15 cellular contexts compared by ENCODE assay signal in the genomic region with DNA sequence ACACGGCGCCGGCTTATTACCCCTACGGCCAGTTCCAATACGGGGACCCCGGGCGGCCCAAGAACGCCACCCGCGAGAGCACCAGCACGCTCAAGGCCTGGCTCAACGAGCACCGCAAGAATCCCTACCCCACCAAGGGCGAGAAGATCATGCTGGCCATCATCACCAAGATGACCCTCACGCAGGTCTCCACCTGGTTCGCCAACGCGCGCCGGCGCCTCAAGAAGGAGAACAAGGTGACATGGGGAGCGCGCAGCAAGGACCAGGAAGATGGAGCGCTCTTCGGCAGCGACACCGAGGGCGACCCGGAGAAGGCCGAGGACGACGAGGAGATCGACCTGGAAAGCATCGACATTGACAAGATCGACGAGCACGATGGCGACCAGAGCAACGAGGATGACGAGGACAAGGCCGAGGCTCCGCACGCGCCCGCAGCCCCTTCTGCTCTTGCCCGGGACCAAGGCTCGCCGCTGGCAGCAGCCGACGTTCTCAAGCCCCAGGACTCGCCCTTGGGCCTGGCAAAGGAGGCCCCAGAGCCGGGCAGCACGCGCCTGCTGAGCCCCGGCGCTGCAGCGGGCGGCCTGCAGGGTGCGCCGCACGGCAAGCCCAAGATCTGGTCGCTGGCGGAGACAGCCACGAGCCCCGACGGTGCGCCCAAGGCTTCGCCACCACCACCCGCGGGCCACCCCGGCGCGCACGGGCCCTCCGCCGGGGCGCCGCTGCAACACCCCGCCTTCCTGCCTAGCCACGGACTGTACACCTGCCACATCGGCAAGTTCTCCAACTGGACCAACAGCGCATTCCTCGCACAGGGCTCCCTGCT. TPM values are rescaled to one million over a fixed set of nuclear protein-coding genes. Genes with fewer than 3 reads are reported as not detected.
A peak's percentile ranks its signal among the peaks of the same experiment; 100 is the strongest.
DNase-seq lines count a peak whose midpoint lies in the region; ATAC-seq and TF ChIP-seq lines count a peak whose summit lies in the region.
"Had no signal": no experiment of that assay in that cellular context is flagged by ENCODE, and none has a peak within 500 bp of the region (broad histone marks: within the 10 kb centered on the region; RNA-seq: fewer than 3 reads in every experiment).

No MANE protein-coding gene starts in this region.

- TF ChIP-seq CTCF in mammary epithelial cell (conservative IDR thresholded peaks at IDR 0.05 in 1 of 2, IDR thresholded peaks at IDR 0.05 in 1 of 2; ENCODE audit: extremely low read depth in 1 of 2, insufficient read depth in 1 of 2, low read depth in 1 of 2, low read length in 2 of 2): peak; percentile 27 to 62
- no peak for TF ChIP-seq CTCF in upper lobe of right lung (IDR thresholded peaks at IDR 0.05)
- no peak for TF ChIP-seq CTCF in uterus (IDR thresholded peaks at IDR 0.05)

- no peaks in the 10 kb centered on the region for H3K36me3 ChIP-seq in mammary epithelial cell (ENCODE audit: insufficient read depth, low read length)
- H3K36me3 ChIP-seq in upper lobe of right lung: no peaks in the 10 kb centered on the region
- H3K36me3 ChIP-seq in uterus: no peaks in the 10 kb centered on the region
- H3K36me3 ChIP-seq: colonic mucosa, neutrophil had no signal

- ATAC-seq in activated naive CD8-positive, alpha-beta T cell treated with anti-CD3 and anti-CD28 coated beads, Interleukin-2, amount 50 U/mL, for 24 hours: peak; percentile 29
- peak; percentile 45 for ATAC-seq in upper lobe of right lung
- ATAC-seq: foreskin keratinocyte had no signal

- no peaks in the 10 kb centered on the region for H3K27me3 ChIP-seq in mammary epithelial cell (ENCODE audit: insufficient read depth, low read length)
- peaks cover 94% of the 10 kb centered on the region for H3K27me3 ChIP-seq in upper lobe of right lung
- peaks cover 0 to 69% of the 10 kb centered on the region in 2 donors for H3K27me3 ChIP-seq in uterus

- H3K27ac ChIP-seq in mammary epithelial cell (ENCODE audit: insufficient read depth, low read depth, low read length): peak overlapping the region; percentile 96
- no peak overlapping the region for H3K27ac ChIP-seq in upper lobe of right lung
- no peak overlapping the region for H3K27ac ChIP-seq in uterus
- H3K27ac ChIP-seq: colonic mucosa, foreskin keratinocyte, HL-60, neutrophil had no signal

- H3K4me2 ChIP-seq in mammary epithelial cell (ENCODE audit: insufficient read depth, low read depth, low read length): peak overlapping the region; percentile 99

- peak overlapping the region; percentile 82 to 100 (median 97) for H3K4me3 ChIP-seq in mammary epithelial cell (replicated peaks in 1 of 3; ENCODE audit: insufficient read depth in 1 of 3, low read depth in 2 of 3, low read length in 3 of 3)
- no peak overlapping the region for H3K4me3 ChIP-seq in upper lobe of right lung
- H3K4me3 ChIP-seq in uterus: no peak overlapping the region
- H3K4me3 ChIP-seq: colonic mucosa had no signal

- H2AFZ ChIP-seq in mammary epithelial cell (ENCODE audit: low read depth, low read length): no peak overlapping the region

- H3K4me1 Mint-ChIP-seq in activated naive CD8-positive, alpha-beta T cell treated with anti-CD3 and anti-CD28 coated beads, Interleukin-2, amount 50 U/mL, for 24 hours: peaks cover 13% of the 10 kb centered on the region
- H3K4me1 Mint-ChIP-seq in activated naive CD8-positive, alpha-beta T cell treated with anti-CD3 and anti-CD28 coated beads for 36 hours: peaks cover 2% of the 10 kb centered on the region

- BruUV-seq in mammary epithelial cell (replicated peaks; lab: Mats Ljungman, UMichigan): no TSS peak

- no peak for TF ChIP-seq POLR2A in uterus (IDR thresholded peaks at IDR 0.05)

- peaks cover 73% of the 10 kb centered on the region for H3K27me3 Mint-ChIP-seq in activated naive CD8-positive, alpha-beta T cell treated with anti-CD3 and anti-CD28 coated beads, Interleukin-2, amount 50 U/mL, for 24 hours
- H3K27me3 Mint-ChIP-seq in activated naive CD8-positive, alpha-beta T cell treated with anti-CD3 and anti-CD28 coated beads for 36 hours: peaks cover 83% of the 10 kb centered on the region

- no peaks in the 10 kb centered on the region for H3K9me3 Mint-ChIP-seq in activated naive CD8-positive, alpha-beta T cell treated with anti-CD3 and anti-CD28 coated beads, Interleukin-2, amount 50 U/mL, for 24 hours
- H3K9me3 Mint-ChIP-seq in activated naive CD8-positive, alpha-beta T cell treated with anti-CD3 and anti-CD28 coated beads for 36 hours: peaks cover 6% of the 10 kb centered on the region
- H3K9me3 Mint-ChIP-seq: activated naive CD4-positive, alpha-beta T cell treated with anti-CD3 and anti-CD28 coated beads for 36 hours had no signal

- WGBS in mammary epithelial cell (ENCODE audit: low coverage, missing lambda C conversion rate): 1% methylated on average over 46 of the region's 83 CpGs

- dilution Hi-C loops in mammary epithelial cell (cut with HindIII; ENCODE audit: low sequenced_read_pairs): loop anchor here (25.0 kb wide), 1 partner anchor 763 kb away; no protein-coding TSS in a partner anchor

- H3K9me3 ChIP-seq in mammary epithelial cell (replicated peaks; ENCODE audit: insufficient read depth, low read length) (no peaks in the 10 kb centered on the region), upper lobe of right lung (no peaks in the 10 kb centered on the region), uterus (no peaks in the 10 kb centered on the region)
- H3K9me3 ChIP-seq: colonic mucosa, neutrophil had no signal

- H3K9ac ChIP-seq in mammary epithelial cell (ENCODE audit: insufficient read depth, low read length): peak overlapping the region; percentile 99

- H3K79me2 ChIP-seq in mammary epithelial cell (ENCODE audit: insufficient read depth, low read length): peaks cover 92% of the 10 kb centered on the region

- no peaks in the 10 kb centered on the region for H4K20me1 ChIP-seq in mammary epithelial cell (ENCODE audit: insufficient read depth, low read length)

- H3K4me1 ChIP-seq in mammary epithelial cell (ENCODE audit: insufficient read depth, low read length): peaks cover 36% of the 10 kb centered on the region
- peaks cover 8% of the 10 kb centered on the region for H3K4me1 ChIP-seq in upper lobe of right lung
- peaks cover 0 to 7% of the 10 kb centered on the region in 2 donors for H3K4me1 ChIP-seq in uterus
- H3K4me1 ChIP-seq: colonic mucosa, foreskin keratinocyte had no signal

- H3K27ac Mint-ChIP-seq in activated naive CD8-positive, alpha-beta T cell treated with anti-CD3 and anti-CD28 coated beads, Interleukin-2, amount 50 U/mL, for 24 hours: no peak overlapping the region
- no peak overlapping the region for H3K27ac Mint-ChIP-seq in activated naive CD8-positive, alpha-beta T cell treated with anti-CD3 and anti-CD28 coated beads for 36 hours
- H3K27ac Mint-ChIP-seq: activated naive CD4-positive, alpha-beta T cell treated with anti-CD3 and anti-CD28 coated beads for 36 hours had no signal

- in situ Hi-C loops in mammary epithelial cell (cut with MboI; ENCODE audit: low sequenced_read_pairs in 2 of 2): loop anchor here (5.0 to 25.0 kb wide), 5 partner anchors 287 to 852 kb away; no protein-coding TSS in a partner anchor

- no peak for DNase-seq in activated naive CD8-positive, alpha-beta T cell treated with anti-CD3 and anti-CD28 coated beads, Interleukin-2, amount 50 U/mL, for 24 hours
- no peak for DNase-seq in activated naive CD8-positive, alpha-beta T cell treated with anti-CD3 and anti-CD28 coated beads for 36 hours
- DNase-seq in mammary epithelial cell (peak; percentile 74), left kidney (ENCODE audit: low read depth, low spot score) (peak; percentile 75), upper lobe of right lung (no peak), uterus (no peak), inferior parietal cortex (ENCODE audit: extremely low spot score) (no peak), T-helper 9 cell (no peak)
- DNase-seq: activated naive CD4-positive, alpha-beta T cell treated with anti-CD3 and anti-CD28 coated beads for 36 hours; colonic mucosa; DMS 273 treated with DMSO at 0.1 percent for 48 hours; foreskin keratinocyte; trophoblast cell had no signal

- no peak overlapping the region for H3K4me3 Mint-ChIP-seq in activated naive CD8-positive, alpha-beta T cell treated with anti-CD3 and anti-CD28 coated beads, Interleukin-2, amount 50 U/mL, for 24 hours
- no peak overlapping the region for H3K4me3 Mint-ChIP-seq in activated naive CD8-positive, alpha-beta T cell treated with anti-CD3 and anti-CD28 coated beads for 36 hours
- H3K4me3 Mint-ChIP-seq: activated naive CD4-positive, alpha-beta T cell treated with anti-CD3 and anti-CD28 coated beads for 36 hours had no signal

- intact Hi-C loops in mammary epithelial cell (cut with micrococcal nuclease): loop anchor here (1.0 to 10.0 kb wide), 15 partner anchors 289 to 1835 kb away; a partner anchor contains a TSS
- intact Hi-C loops in upper lobe of right lung (cut with DNase I): no loop called here
- intact Hi-C loops in uterus (cut with DNase I; ENCODE audit: low total_unique reads): no loop called here

- CTCF ChIA-PET in mammary epithelial cell (lab: Charles Lee; ENCODE audit: low non-redundant PET): no interaction called here

- peaks cover 5% of the 10 kb centered on the region for H3K36me3 Mint-ChIP-seq in activated naive CD8-positive, alpha-beta T cell treated with anti-CD3 and anti-CD28 coated beads, Interleukin-2, amount 50 U/mL, for 24 hours (ENCODE audit: low read depth)
- H3K36me3 Mint-ChIP-seq in activated naive CD8-positive, alpha-beta T cell treated with anti-CD3 and anti-CD28 coated beads for 36 hours: no peaks in the 10 kb centered on the region

RNA-seq across cellular contexts. Expression of a gene that starts 3.9 kb away (rescaled TPM):
- not detected for total RNA-seq in activated naive CD8-positive, alpha-beta T cell treated with anti-CD3 and anti-CD28 coated beads for 36 hours
- total RNA-seq in mammary epithelial cell (100 to 1,000 TPM in 1 of 2 donors, 10 to 100 TPM in 1; 29.8 to 200 TPM), upper lobe of right lung (7.5 TPM), uterus (not detected)
- polyA plus RNA-seq in mammary epithelial cell: 29.6 TPM
- polyA minus RNA-seq in mammary epithelial cell: 14.3 TPM
- total RNA-seq: activated naive CD4-positive, alpha-beta T cell treated with anti-CD3 and anti-CD28 coated beads for 36 hours; colonic mucosa had no signal

Comparison
In these comparisons a context has a peak if more than half of its experiments do, and no peak if none do; other contexts are left out.
1. DNase-seq: peak in mammary epithelial cell (single experiment) and left kidney (single experiment); none in activated naive CD8-positive, alpha-beta T cell treated with anti-CD3 and anti-CD28 coated beads, Interleukin-2, amount 50 U/mL, for 24 hours (single experiment), activated naive CD8-positive, alpha-beta T cell treated with anti-CD3 and anti-CD28 coated beads for 36 hours (single experiment), upper lobe of right lung (single experiment), uterus (0 of 2), inferior parietal cortex (single experiment) and T-helper 9 cell (single experiment).
2. H3K4me3 ChIP-seq: peak in mammary epithelial cell (3 of 3); none in upper lobe of right lung (single experiment) and uterus (0 of 2).
3. CTCF ChIP-seq: peak in mammary epithelial cell (2 of 2); none in upper lobe of right lung (single experiment) and uterus (0 of 4).